Comparison of ENCODE assay signal across 8 cellular contexts in the genomic region with DNA sequence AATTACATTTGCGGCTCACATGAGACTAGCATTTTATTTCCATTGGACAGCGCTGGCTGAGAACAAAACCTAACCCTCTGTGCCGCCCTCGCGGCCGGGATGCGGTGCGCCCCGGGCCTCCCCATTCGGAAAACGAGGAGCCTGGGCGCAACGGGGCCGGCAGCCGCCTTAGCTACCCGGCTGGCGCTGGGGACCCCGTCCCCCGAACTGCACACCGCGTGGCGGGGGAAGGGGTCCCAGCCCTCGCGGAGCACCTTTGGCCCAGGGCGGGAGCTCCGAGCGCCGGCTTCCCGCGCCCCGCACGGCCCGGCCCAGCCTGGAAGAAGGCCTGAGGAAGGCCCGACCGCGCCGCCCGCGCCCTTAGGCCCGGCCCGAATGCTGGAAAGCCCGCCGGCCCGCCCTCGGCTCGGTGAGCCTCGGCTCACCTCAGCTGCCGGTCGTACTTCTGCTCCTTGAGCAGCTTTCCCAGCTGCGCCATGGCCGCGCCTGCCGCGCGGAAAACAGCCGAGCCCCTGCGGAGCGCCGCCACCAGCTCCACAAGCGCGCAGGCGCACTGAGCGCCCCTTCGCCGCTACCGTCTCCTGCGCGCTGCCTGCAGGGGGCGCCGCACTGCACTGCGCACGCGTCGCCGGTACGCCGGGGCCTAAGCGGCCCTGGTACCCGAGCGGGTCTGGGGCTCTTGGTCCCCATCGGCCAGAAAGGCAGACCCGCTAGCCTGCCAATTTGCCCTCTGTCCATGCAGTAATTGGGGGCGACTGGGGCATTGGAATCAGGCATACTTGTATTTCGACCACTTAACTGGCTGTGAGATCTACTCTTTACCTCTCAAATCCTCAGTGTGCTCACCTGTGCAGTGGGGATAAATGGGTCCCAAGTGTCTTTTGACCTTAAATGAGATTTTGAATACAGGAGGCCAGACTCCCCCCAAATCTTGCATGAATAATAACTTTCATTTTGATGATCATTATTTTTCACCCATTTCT. TPM values are rescaled to one million over a fixed set of nuclear protein-coding genes. Genes with fewer than 3 reads are reported as not detected.
DNase-seq lines count a peak whose midpoint lies in the region; FAIRE-seq and TF ChIP-seq lines count a peak whose summit lies in the region.

A gene (minus strand): TSS at position 555 of the 983 bp plus-strand sequence. CDS start 77 bp downstream, at position 478.

- H3K9me3 ChIP-seq in HAP-1 (no peaks in the 10 kb centered on the region), MG63 (no peaks in the 10 kb centered on the region), neutrophil (no peaks in the 10 kb centered on the region)

- H3K4me1 ChIP-seq in HAP-1 (peaks cover 10% of the 10 kb centered on the region), neutrophil (ENCODE audit: control insufficient read depth in 1 of 2, insufficient read depth in 1 of 2, low read depth in 1 of 2, low read length in 1 of 2) (peaks cover 17 to 19% of the 10 kb centered on the region in 2 experiments)

- peak; percentile 90 for TF ChIP-seq CTCF in neutrophil (IDR thresholded peaks at IDR 0.05)

- in situ Hi-C loops in HAP-1 (cut with MboI; ENCODE audit: low sequenced_read_pairs) = no loop called here

- DNase-seq in GF-D8 (lab: John Stamatoyannopoulos, UW) = peak; percentile 57
- DNase-seq in HAP-1 (ENCODE audit: low spot score in 2 of 2) = peak; percentile 86 to 90
- peak; percentile 76 for DNase-seq in MG63
- peak; percentile 50 for DNase-seq in SHP77 treated with DMSO at 0.1 percent for 48 hours (lab: John Stamatoyannopoulos, UW)
- DNase-seq in activated gamma-delta T cell treated with anti-CD3 and anti-CD28 coated beads, Interleukin-2, amount 50 U/mL, for 16 hours (ENCODE audit: low read depth) = peak; percentile 81
- peak; percentile 88 to 89 for DNase-seq in frontal cortex (ENCODE audit: low spot score in 2 of 2)
- peak in 48 of 49 donors; percentile 18 to 91 (median 75) for DNase-seq in substantia nigra (lab: John Stamatoyannopoulos, UW)

- H3K4me3 ChIP-seq in HAP-1 = peak within 1 kb of the TSS; percentile 78
- peak within 1 kb of the TSS; percentile 81 for H3K4me3 ChIP-seq in MG63
- H3K4me3 ChIP-seq in neutrophil (ENCODE audit: low read depth in 1 of 2, low read length in 1 of 2) = peak within 1 kb of the TSS; percentile 73 to 89

- no peak for FAIRE-seq in frontal cortex (lab: Jason Lieb, UNC)

- H3K27ac ChIP-seq in neutrophil (peak within 1 kb of the TSS; percentile 72), substantia nigra (ENCODE audit: low read depth, low read length, poor library complexity, severe bottlenecking) (peak within 1 kb of the TSS; percentile 67)

- H3K36me3 ChIP-seq in HAP-1 (replicated peaks) (peaks cover 21% of the 10 kb centered on the region), MG63 (peaks cover 12% of the 10 kb centered on the region), neutrophil (peaks cover 5% of the 10 kb centered on the region)

- H3K27me3 ChIP-seq in HAP-1 (ENCODE audit: low read depth) (no peaks in the 10 kb centered on the region; the same call in 1 of the 2 replicates), MG63 (no peaks in the 10 kb centered on the region), neutrophil (peaks cover 7% of the 10 kb centered on the region)

RNA-seq across cellular contexts. Expression of the gene that starts here (rescaled TPM):
- 96.2 and 150 TPM in 2 replicates for total RNA-seq in MG63 (2014; rRNA removed; shearing (Covaris generic); ENCODE audit: low replicate concordance)
- 110 TPM for total RNA-seq in frontal cortex

Comparison
In these comparisons a context has a peak if more than half of its experiments do, and no peak if none do; other contexts are left out.
1. Peak in every context shown above with its lines: DNase-seq, H3K4me3 ChIP-seq and H3K27ac ChIP-seq.